20 cellular contexts compared by ENCODE assay signal in genomic region chr22:34866501-34867171, GRCh38.
DNase-seq lines count a peak whose midpoint lies in the region; ATAC-seq and TF ChIP-seq lines count a peak whose summit lies in the region.
"Had no signal": no experiment of that assay in that cellular context is flagged by ENCODE, and none has a peak within 500 bp of the region (broad histone marks: within the 10 kb centered on the region; RNA-seq: fewer than 3 reads in every experiment).

No MANE protein-coding gene starts in this region.

- H3K79me2 ChIP-seq in smooth muscle cell (ENCODE audit: low read depth): no peaks in the 10 kb centered on the region

- H3K4me1 ChIP-seq in adipocyte (ENCODE audit: control insufficient read depth, insufficient read depth, low read length) (no peaks in the 10 kb centered on the region), smooth muscle cell (ENCODE audit: low read depth) (peaks cover 6% of the 10 kb centered on the region), testis (no peaks in the 10 kb centered on the region)
- H3K4me1 ChIP-seq: Peyer's patch had no signal

- TF ChIP-seq CTCF in smooth muscle cell (IDR thresholded peaks at IDR 0.05; ENCODE audit: borderline replicate concordance, insufficient read depth, poor library complexity, severe bottlenecking) (no peak), testis (IDR thresholded peaks at IDR 0.05) (no peak)

- WGBS in smooth muscle cell (ENCODE audit: low lambda C conversion rate): 13% methylated on average over 5 of the region's 5 CpGs
- WGBS in testis, 2 donors: 57 to 58% methylated on average over 5 of the region's 5 CpGs

- H3K27ac ChIP-seq in smooth muscle cell (ENCODE audit: low read depth): peak overlapping the region; percentile 82
- no peak overlapping the region for H3K27ac ChIP-seq in testis
- H3K27ac ChIP-seq: BLaER1, cardiac muscle cell, Peyer's patch had no signal

- DNase-seq in LHCN-M2 (ENCODE audit: low read depth): peak; percentile 0
- DNase-seq in adipocyte (ENCODE audit: low read depth): peak; percentile 79
- DNase-seq in foreskin melanocyte: peak; percentile 75
- DNase-seq in smooth muscle cell (lab: John Stamatoyannopoulos, UW; ENCODE audit: unreplicated experiment): no peak
- no peak for DNase-seq in COLO668 (lab: John Stamatoyannopoulos, UW; ENCODE audit: unreplicated experiment)
- DNase-seq in Right ventricle myocardium superior: no peak
- no peak for DNase-seq in testis
- DNase-seq: activated CD8-positive, alpha-beta memory T cell treated with anti-CD3 and anti-CD28 coated beads, Interleukin-2, amount 50 U/mL, for 4 hours; activated naive CD4-positive, alpha-beta T cell treated with anti-CD3 and anti-CD28 coated beads, Interleukin-2, amount 10 ng/mL, durations not matched to agents 7 days and 5 days; DMS79 treated with DMSO at 0.1 percent for 48 hours; effector memory CD4-positive, alpha-beta T cell; HCEC 1CT; NCI-H1436; occipital lobe; Peyer's patch; stimulated activated naive CD4-positive, alpha-beta T cell; T-helper 1 cell had no signal

- intact Hi-C loops in Right ventricle myocardium superior (cut with DNase I): no loop called here
- intact Hi-C loops in testis (cut with DNase I; ENCODE audit: low total_unique reads): no loop called here

- no peak for TF ChIP-seq POLR2A in testis (IDR thresholded peaks at IDR 0.05)

- H3K27me3 ChIP-seq in adipocyte (replicated peaks; ENCODE audit: control insufficient read depth, insufficient read depth, low read length) (no peaks in the 10 kb centered on the region), smooth muscle cell (ENCODE audit: low read depth) (peaks cover 29% of the 10 kb centered on the region), testis (no peaks in the 10 kb centered on the region)
- H3K27me3 ChIP-seq: BLaER1, cardiac muscle cell, Peyer's patch had no signal

- H3K9ac ChIP-seq in adipocyte (ENCODE audit: low read length) (no peak overlapping the region), smooth muscle cell (ENCODE audit: low read depth) (peak overlapping the region; percentile 16)
- H3K9ac ChIP-seq: BLaER1 had no signal

- no peak overlapping the region for H2AFZ ChIP-seq in smooth muscle cell (ENCODE audit: low read depth)

- H3K36me3 ChIP-seq in adipocyte (ENCODE audit: control insufficient read depth, insufficient read depth, low read length, severe bottlenecking) (no peaks in the 10 kb centered on the region), smooth muscle cell (ENCODE audit: low read depth) (no peaks in the 10 kb centered on the region), testis (ENCODE audit: low read depth, missing control alignments) (no peaks in the 10 kb centered on the region)
- H3K36me3 ChIP-seq: BLaER1, cardiac muscle cell, Peyer's patch had no signal

- no peak overlapping the region for H3K4me3 ChIP-seq in adipocyte (ENCODE audit: low read length)
- H3K4me3 ChIP-seq in smooth muscle cell: no peak overlapping the region
- no peak overlapping the region for H3K4me3 ChIP-seq in testis
- H3K4me3 ChIP-seq: BLaER1, cardiac muscle cell, Peyer's patch had no signal

- H3K9me3 ChIP-seq in adipocyte (ENCODE audit: control insufficient read depth, low read length) (no peaks in the 10 kb centered on the region), smooth muscle cell (replicated peaks; ENCODE audit: low read depth) (no peaks in the 10 kb centered on the region), testis (no peaks in the 10 kb centered on the region)
- H3K9me3 ChIP-seq: BLaER1, Peyer's patch had no signal

- H3K4me2 ChIP-seq in smooth muscle cell: peak overlapping the region; percentile 54
- H3K4me2 ChIP-seq: BLaER1 had no signal

- H3F3A ChIP-seq in smooth muscle cell (ENCODE audit: low read depth): no peaks in the 10 kb centered on the region

- no peak for ATAC-seq in Right ventricle myocardium superior (ENCODE audit: poor library complexity)
- ATAC-seq: activated CD4-positive, CD25-positive, alpha-beta regulatory T cell treated with anti-CD3 and anti-CD28 coated beads, Interleukin-2, amount 50 U/mL, for 24 hours had no signal

- H4K20me1 ChIP-seq in smooth muscle cell (ENCODE audit: low read depth): no peaks in the 10 kb centered on the region
- H4K20me1 ChIP-seq: BLaER1 had no signal

Comparison
In these comparisons a context has a peak if more than half of its experiments do, and no peak if none do; other contexts are left out.
1. DNase-seq: peak in LHCN-M2 (single experiment), adipocyte (single experiment) and foreskin melanocyte (single experiment); none in smooth muscle cell (single experiment), COLO668 (single experiment), Right ventricle myocardium superior (single experiment) and testis (single experiment).